13 cellular contexts compared by ENCODE assay signal in the genomic region with DNA sequence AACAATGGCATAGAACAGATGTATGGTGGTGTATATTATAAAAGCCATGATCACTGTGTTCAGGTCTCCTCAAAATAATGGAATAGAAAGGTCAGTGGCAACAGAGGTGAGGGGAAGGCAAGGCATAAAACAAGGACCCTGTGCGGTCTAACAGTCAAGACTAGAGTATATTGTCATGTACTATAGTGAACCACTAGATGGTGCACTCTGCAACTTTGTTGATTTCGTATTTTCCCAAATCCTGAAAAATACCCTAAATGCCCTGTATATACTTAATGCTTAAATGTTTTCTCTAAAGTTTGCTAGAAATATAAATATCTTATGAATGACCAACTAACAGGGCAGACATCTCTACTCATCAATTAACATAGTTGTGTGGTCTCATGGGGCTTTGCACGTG.
DNase-seq lines count a peak whose midpoint lies in the region; ATAC-seq and TF ChIP-seq lines count a peak whose summit lies in the region.
"Had no signal": no experiment of that assay in that cellular context is flagged by ENCODE, and none has a peak within 500 bp of the region (broad histone marks: within the 10 kb centered on the region; RNA-seq: fewer than 3 reads in every experiment).

No MANE protein-coding gene starts in this region.

- DNase-seq in MCF 10A (ENCODE audit: unreplicated experiment) (peak; percentile 31), breast epithelium (ENCODE audit: low spot score in 2 of 2) (no peak), OCI-M1 (lab: John Stamatoyannopoulos, UW) (peak; percentile 18), fibroblast of pulmonary artery (ENCODE audit: low read depth) (peak; percentile 11), upper lobe of right lung (no peak), GM19240 (ENCODE audit: insufficient read length, low spot score) (no peak), substantia nigra (lab: John Stamatoyannopoulos, UW) (no peak), dedifferentiated amniotic fluid mesenchymal stem cell (ENCODE audit: extremely low spot score) (no peak)
- DNase-seq: activated CD8-positive, alpha-beta memory T cell treated with anti-CD3 and anti-CD28 coated beads, Interleukin-2, amount 10 ng/mL, durations not matched to agents 7 days and 5 days; islet precursor cell; RPMI8226; stimulated activated naive CD4-positive, alpha-beta T cell had no signal

- H3K27me3 ChIP-seq in breast epithelium = peaks cover 0 to 12% of the 10 kb centered on the region in 2 donors
- H3K27me3 ChIP-seq in upper lobe of right lung = no peaks in the 10 kb centered on the region

- H3K27ac ChIP-seq in breast epithelium (no peak overlapping the region), upper lobe of right lung (no peak overlapping the region), substantia nigra (ENCODE audit: low read depth, low read length, poor library complexity, severe bottlenecking) (no peak overlapping the region)

- H3K4me3 Mint-ChIP-seq in MCF 10A (ENCODE audit: unreplicated experiment) = no peak overlapping the region
- H3K4me3 Mint-ChIP-seq: activated CD8-positive, alpha-beta memory T cell treated with anti-CD3 and anti-CD28 coated beads, Interleukin-2, amount 10 ng/mL, durations not matched to agents 7 days and 5 days; dendritic cell treated with granulocyte-macrophage colony-stimulating factor and Interleukin-4, amounts not matched to agents 40 ng/mL and 50 ng/mL, for 4 days had no signal

- H3K27me3 Mint-ChIP-seq in MCF 10A (ENCODE audit: insufficient read depth, unreplicated experiment) = peaks cover 12% of the 10 kb centered on the region
- H3K27me3 Mint-ChIP-seq: activated CD8-positive, alpha-beta memory T cell treated with anti-CD3 and anti-CD28 coated beads, Interleukin-2, amount 10 ng/mL, durations not matched to agents 7 days and 5 days; dendritic cell treated with granulocyte-macrophage colony-stimulating factor and Interleukin-4, amounts not matched to agents 40 ng/mL and 50 ng/mL, for 4 days had no signal

- peak; percentile 55 for TF ChIP-seq CTCF in MCF 10A (IDR thresholded peaks at IDR 0.05; ENCODE audit: unreplicated experiment)
- peak in 1 of 3 donors; percentile 18 for TF ChIP-seq CTCF in breast epithelium (IDR thresholded peaks at IDR 0.05)
- TF ChIP-seq CTCF in fibroblast of pulmonary artery (IDR thresholded peaks at IDR 0.05; ENCODE audit: low read length, missing control alignments) = peak; percentile 30
- peak; percentile 32 for TF ChIP-seq CTCF in upper lobe of right lung (IDR thresholded peaks at IDR 0.05)

- H3K36me3 Mint-ChIP-seq in MCF 10A (ENCODE audit: insufficient read depth, unreplicated experiment) = no peaks in the 10 kb centered on the region
- H3K36me3 Mint-ChIP-seq: activated CD8-positive, alpha-beta memory T cell treated with anti-CD3 and anti-CD28 coated beads, Interleukin-2, amount 10 ng/mL, durations not matched to agents 7 days and 5 days had no signal

- no peaks in the 10 kb centered on the region for H3K9me3 ChIP-seq in breast epithelium
- no peaks in the 10 kb centered on the region for H3K9me3 ChIP-seq in upper lobe of right lung

- H3K27ac Mint-ChIP-seq in MCF 10A (ENCODE audit: low read depth, unreplicated experiment) = no peak overlapping the region
- H3K27ac Mint-ChIP-seq: activated CD8-positive, alpha-beta memory T cell treated with anti-CD3 and anti-CD28 coated beads, Interleukin-2, amount 10 ng/mL, durations not matched to agents 7 days and 5 days; dendritic cell treated with granulocyte-macrophage colony-stimulating factor and Interleukin-4, amounts not matched to agents 40 ng/mL and 50 ng/mL, for 4 days had no signal

- intact Hi-C loops in MCF 10A (cut with micrococcal nuclease) (loop anchor here (2.0 to 10.0 kb wide), 3 partner anchors 543 to 1307 kb away; no protein-coding TSS in a partner anchor), breast epithelium (cut with DNase I; ENCODE audit: low total_unique reads) (no loop called here), upper lobe of right lung (cut with DNase I) (no loop called here)

- CTCF ChIA-PET in MCF 10A (lab: Yijun Ruan, JAX) = interaction anchor here (0.8 to 1.4 kb wide), 3 partner anchors 9 to 1306 kb away, joined by 4 to 6 read pairs (median 5); no protein-coding TSS in a partner anchor

- POLR2A ChIA-PET in MCF 10A (lab: Yijun Ruan, JAX) = no interaction called here

- no peaks in the 10 kb centered on the region for H3K9me3 Mint-ChIP-seq in MCF 10A (ENCODE audit: unreplicated experiment)
- H3K9me3 Mint-ChIP-seq: dendritic cell treated with granulocyte-macrophage colony-stimulating factor and Interleukin-4, amounts not matched to agents 40 ng/mL and 50 ng/mL, for 4 days had no signal

- H3K4me1 ChIP-seq in breast epithelium (no peaks in the 10 kb centered on the region), upper lobe of right lung (no peaks in the 10 kb centered on the region)

- no peak for ATAC-seq in upper lobe of right lung
- ATAC-seq: activated CD8-positive, alpha-beta memory T cell treated with anti-CD3 and anti-CD28 coated beads, Interleukin-2, amount 10 ng/mL, durations not matched to agents 7 days and 5 days had no signal

- no TSS peak for BruUV-seq in MCF 10A (replicated peaks; lab: Mats Ljungman, UMichigan)

- no peaks in the 10 kb centered on the region for H3K36me3 ChIP-seq in breast epithelium
- no peaks in the 10 kb centered on the region for H3K36me3 ChIP-seq in upper lobe of right lung

- H3K4me1 Mint-ChIP-seq in MCF 10A (ENCODE audit: insufficient read depth, unreplicated experiment) = no peaks in the 10 kb centered on the region
- H3K4me1 Mint-ChIP-seq: activated CD8-positive, alpha-beta memory T cell treated with anti-CD3 and anti-CD28 coated beads, Interleukin-2, amount 10 ng/mL, durations not matched to agents 7 days and 5 days had no signal

- no peak for TF ChIP-seq POLR2A in breast epithelium (IDR thresholded peaks at IDR 0.05)

- H3K4me3 ChIP-seq in breast epithelium (no peak overlapping the region), fibroblast of pulmonary artery (replicated peaks; ENCODE audit: low read depth, low read length) (no peak overlapping the region), upper lobe of right lung (no peak overlapping the region)

Comparison
In these comparisons a context has a peak if more than half of its experiments do, and no peak if none do; other contexts are left out.
1. DNase-seq: peak in MCF 10A (single experiment), OCI-M1 (single experiment) and fibroblast of pulmonary artery (single experiment); none in breast epithelium (0 of 2), upper lobe of right lung (single experiment), GM19240 (single experiment), substantia nigra (0 of 49) and dedifferentiated amniotic fluid mesenchymal stem cell (single experiment).